ENCODE assay signal across 8 cellular contexts in genomic region chr7:49852619-49853462, GRCh38.
DNase-seq lines count a peak whose midpoint lies in the region; ATAC-seq, FAIRE-seq and TF ChIP-seq lines count a peak whose summit lies in the region.

No MANE protein-coding gene starts in this region.

- FAIRE-seq in D721Med (lab: Jason Lieb, UNC), result peak; percentile 92

- peak; percentile 84 for ATAC-seq in GM18909 (IDR thresholded peaks at IDR 0.05; ENCODE audit: poor library complexity, unreplicated experiment)
- ATAC-seq in HG03066 (IDR thresholded peaks at IDR 0.05; ENCODE audit: low read depth, unreplicated experiment), result peak; percentile 85
- peak; percentile 82 for ATAC-seq in Right ventricle myocardium superior (ENCODE audit: poor library complexity)

- DNase-seq in D721Med (ENCODE audit: insufficient read length, low spot score) (peak; percentile 20), NCI-H2171 (lab: John Stamatoyannopoulos, UW) (peak; percentile 46), Right ventricle myocardium superior (no peak), renal cortical epithelial cell (ENCODE audit: low read depth) (peak; percentile 44), NCI-H187 treated with DMSO at 0.1 percent for 48 hours (lab: John Stamatoyannopoulos, UW) (no peak)
- DNase-seq in activated CD4-positive, alpha-beta T cell treated with anti-CD3 and anti-CD28 coated beads, Interleukin-2, amount 50 U/mL, for 48 hours, result peak; percentile 19 to 21

- TF ChIP-seq CTCF in D721Med (IDR thresholded peaks at IDR 0.05; ENCODE audit: insufficient read depth, missing control alignments), result peak; percentile 71

- intact Hi-C loops in Right ventricle myocardium superior (cut with DNase I), result no loop called here

Comparison
In these comparisons a context has a peak if more than half of its experiments do, and no peak if none do; other contexts are left out.
1. DNase-seq: peak in D721Med (single experiment), NCI-H2171 (single experiment), activated CD4-positive, alpha-beta T cell treated with anti-CD3 and anti-CD28 coated beads, Interleukin-2, amount 50 U/mL, for 48 hours (2 of 2) and renal cortical epithelial cell (single experiment); none in Right ventricle myocardium superior (single experiment) and NCI-H187 treated with DMSO at 0.1 percent for 48 hours (single experiment).
2. Peak in every context shown above with its lines, with median percentiles within 50 percentile points of each other: ATAC-seq.